In the genomic region with DNA sequence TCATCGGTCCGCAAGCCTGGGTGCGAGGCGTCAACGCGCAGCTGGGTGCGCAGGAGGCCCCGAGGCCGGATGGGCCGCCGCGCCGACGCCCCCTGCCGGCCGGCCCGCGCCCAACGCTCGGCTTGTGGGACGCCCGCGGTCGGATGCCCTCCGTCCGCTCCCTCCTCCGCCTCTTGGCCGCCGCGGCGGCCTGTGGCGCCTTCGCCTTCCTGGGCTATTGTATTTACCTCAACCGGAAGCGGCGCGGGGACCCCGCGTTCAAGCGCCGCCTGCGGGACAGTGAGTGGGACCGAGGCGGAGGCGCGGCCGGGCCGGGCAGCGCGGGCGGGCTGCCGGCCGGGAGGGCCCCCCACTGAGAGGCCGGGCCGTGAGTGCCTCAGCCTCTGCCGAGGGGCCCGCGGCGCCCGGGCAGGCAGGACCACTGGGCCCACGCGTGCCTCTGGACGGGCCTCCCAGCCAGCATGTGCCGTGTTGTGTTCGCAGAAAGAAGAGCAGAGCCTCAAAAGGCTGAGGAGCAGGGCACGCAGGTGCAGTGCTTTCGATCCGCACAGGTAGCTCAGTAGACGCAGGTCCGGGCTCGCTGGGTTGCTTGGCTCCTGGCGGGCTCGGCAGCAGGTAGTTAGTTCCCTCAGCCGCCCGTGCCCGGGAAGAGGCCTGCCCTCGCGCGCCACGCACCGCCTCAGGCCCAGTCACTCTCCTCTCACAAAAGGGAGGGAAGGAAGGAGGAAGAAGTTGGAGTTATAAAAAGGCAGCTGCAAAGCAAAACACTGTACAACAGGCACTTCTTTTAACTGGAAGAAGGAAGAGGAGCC, we compare ENCODE assay signal across 8 cellular contexts. TPM values are rescaled to one million over a fixed set of nuclear protein-coding genes. Genes with fewer than 3 reads are reported as not detected.
DNase-seq lines count a peak whose midpoint lies in the region; TF ChIP-seq lines count a peak whose summit lies in the region.

A gene (plus strand): TSS at position 116 of the 812 bp plus-strand sequence. CDS start 28 bp downstream, at position 144.

- no peaks in the 10 kb centered on the region for H3K27me3 ChIP-seq in GM06990 (replicated peaks; ENCODE audit: control insufficient read depth, insufficient read depth, low read length)
- no peaks in the 10 kb centered on the region for H3K27me3 ChIP-seq in GM23248 (replicated peaks; ENCODE audit: insufficient read depth)
- H3K27me3 ChIP-seq in iPS DF 6.9 (ENCODE audit: control insufficient read depth, insufficient read depth, low read length): no peaks in the 10 kb centered on the region

- H3K4me1 Mint-ChIP-seq in T-helper 2 cell treated with Interferon-gamma antibody and Interleukin-4, amounts not matched to agents 5 μg/mL and 100 μg/mL, for 36 hours (ENCODE audit: low read depth): peaks cover 10% of the 10 kb centered on the region

- H3K9me3 ChIP-seq in GM23248 (ENCODE audit: low read depth): no peaks in the 10 kb centered on the region
- no peaks in the 10 kb centered on the region for H3K9me3 ChIP-seq in iPS DF 6.9 (ENCODE audit: control insufficient read depth, insufficient read depth, low read length)

- in situ Hi-C loops in GM23248 (cut with MboI): no loop called here

- peak within 1 kb of the TSS; percentile 91 for H2AFZ ChIP-seq in GM23248

- no peaks in the 10 kb centered on the region for H3K9me2 ChIP-seq in GM23248 (ENCODE audit: insufficient read depth)

- no peaks in the 10 kb centered on the region for H3K79me2 ChIP-seq in GM23248 (ENCODE audit: insufficient read depth)

- H3K4me2 ChIP-seq in GM23248 (ENCODE audit: unreplicated experiment): peak within 1 kb of the TSS; percentile 73

- WGBS in GM23248 (ENCODE audit: low coverage in 1 of 2, low lambda C conversion rate in 2 of 2, missing lambda C conversion rate in 2 of 2), 2 experiments: 6 to 10% methylated on average over 61 to 80 of the region's 81 CpGs
- WGBS in iPS DF 6.9 (ENCODE audit: insufficient coverage, insufficient read length): no CpG with 5 or more reads among the region's 81 CpGs

- H3K4me3 Mint-ChIP-seq in T-helper 2 cell treated with Interferon-gamma antibody and Interleukin-4, amounts not matched to agents 5 μg/mL and 100 μg/mL, for 36 hours: peak within 1 kb of the TSS; percentile 74

- H3K27ac Mint-ChIP-seq in T-helper 2 cell treated with Interferon-gamma antibody and Interleukin-4, amounts not matched to agents 5 μg/mL and 100 μg/mL, for 36 hours: peak within 1 kb of the TSS; percentile 68

- DNase-seq in GM06990 (ENCODE audit: extremely low read depth, insufficient read length) (peak; percentile 86), GM23248 (peak; percentile 83), astrocyte of the hippocampus (ENCODE audit: low read depth, low spot score) (peak; percentile 90), iPS DF 6.9 (ENCODE audit: low read depth, low spot score) (peak; percentile 57), skeletal muscle cell (ENCODE audit: low read depth) (no peak), NAMALWA (ENCODE audit: low spot score) (no peak)
- peak; percentile 79 for DNase-seq in T-helper 2 cell treated with Interferon-gamma antibody and Interleukin-4, amounts not matched to agents 5 μg/mL and 100 μg/mL, for 36 hours (ENCODE audit: low spot score)

- peak within 1 kb of the TSS; percentile 71 for H3K9ac ChIP-seq in GM23248

- H3K4me1 ChIP-seq in GM23248 (ENCODE audit: insufficient read depth): peaks cover 4% of the 10 kb centered on the region
- peaks cover 3% of the 10 kb centered on the region; the same call in 1 of the 2 replicates for H3K4me1 ChIP-seq in iPS DF 6.9 (ENCODE audit: control insufficient read depth, insufficient read depth, low read length)

- H3K27ac ChIP-seq in GM23248 (no peak within 1 kb of the TSS), iPS DF 6.9 (ENCODE audit: low read length) (no peak within 1 kb of the TSS)

- H3K36me3 ChIP-seq in GM06990 (ENCODE audit: control insufficient read depth, insufficient read depth, low read length): no peaks in the 10 kb centered on the region
- H3K36me3 ChIP-seq in GM23248 (ENCODE audit: low read depth): no peaks in the 10 kb centered on the region
- H3K36me3 ChIP-seq in iPS DF 6.9 (ENCODE audit: control insufficient read depth, insufficient read depth, low read length): no peaks in the 10 kb centered on the region; the same call in 1 of the 2 replicates

- H4K20me1 ChIP-seq in GM23248 (ENCODE audit: insufficient read depth): no peaks in the 10 kb centered on the region

- TF ChIP-seq CTCF in GM06990 (IDR thresholded peaks at IDR 0.05; ENCODE audit: insufficient read depth, low read length, poor library complexity, severe bottlenecking) (peak; percentile 27), LNCAP (IDR thresholded peaks at IDR 0.05) (peak; percentile 56)

- H3K4me3 ChIP-seq in GM06990 (replicated peaks; ENCODE audit: low read depth, low read length) (peak within 1 kb of the TSS; percentile 58), GM23248 (peak within 1 kb of the TSS; percentile 75), iPS DF 6.9 (ENCODE audit: low read length) (peak within 1 kb of the TSS; percentile 54; the same call in 1 of the 2 replicates), skeletal muscle cell (ENCODE audit: low read depth, low read length) (peak within 1 kb of the TSS; percentile 44)

- no peaks in the 10 kb centered on the region for H3K36me3 Mint-ChIP-seq in T-helper 2 cell treated with Interferon-gamma antibody and Interleukin-4, amounts not matched to agents 5 μg/mL and 100 μg/mL, for 36 hours (ENCODE audit: low read depth)

- no peaks in the 10 kb centered on the region for H3K9me3 Mint-ChIP-seq in T-helper 2 cell treated with Interferon-gamma antibody and Interleukin-4, amounts not matched to agents 5 μg/mL and 100 μg/mL, for 36 hours

- no peaks in the 10 kb centered on the region; the same call in 1 of the 2 replicates for H3F3A ChIP-seq in GM23248 (ENCODE audit: insufficient read depth)

- no peaks in the 10 kb centered on the region for H3K27me3 Mint-ChIP-seq in T-helper 2 cell treated with Interferon-gamma antibody and Interleukin-4, amounts not matched to agents 5 μg/mL and 100 μg/mL, for 36 hours (ENCODE audit: low read depth)

RNA-seq across cellular contexts. Expression of the gene that starts here (rescaled TPM):
- total RNA-seq in GM23248 (2014; rRNA removed; shearing (Covaris generic)): not detected in 2 replicates
- not detected in 2 replicates for polyA plus RNA-seq in GM23248 (2016; fragmentation: Nextera tagmentation; extraction: Ambion mirVana)

Comparison
In these comparisons a context has a peak if more than half of its experiments do, and no peak if none do; other contexts are left out.
1. Peak in DNase-seq, H3K4me3 ChIP-seq, H3K9ac ChIP-seq and H3K4me2 ChIP-seq in GM23248; RNA of the gene not detected or under 1 TPM.
2. DNase-seq: peak in GM06990 (single experiment), T-helper 2 cell treated with Interferon-gamma antibody and Interleukin-4, amounts not matched to agents 5 μg/mL and 100 μg/mL, for 36 hours (single experiment), astrocyte of the hippocampus (single experiment) and iPS DF 6.9 (single experiment); none in skeletal muscle cell (single experiment) and NAMALWA (single experiment).
3. Peak in every context shown above with its lines, with median percentiles within 50 percentile points of each other: H3K4me3 ChIP-seq.